Comparison of ENCODE assay signal across 9 cellular contexts in the genomic region with DNA sequence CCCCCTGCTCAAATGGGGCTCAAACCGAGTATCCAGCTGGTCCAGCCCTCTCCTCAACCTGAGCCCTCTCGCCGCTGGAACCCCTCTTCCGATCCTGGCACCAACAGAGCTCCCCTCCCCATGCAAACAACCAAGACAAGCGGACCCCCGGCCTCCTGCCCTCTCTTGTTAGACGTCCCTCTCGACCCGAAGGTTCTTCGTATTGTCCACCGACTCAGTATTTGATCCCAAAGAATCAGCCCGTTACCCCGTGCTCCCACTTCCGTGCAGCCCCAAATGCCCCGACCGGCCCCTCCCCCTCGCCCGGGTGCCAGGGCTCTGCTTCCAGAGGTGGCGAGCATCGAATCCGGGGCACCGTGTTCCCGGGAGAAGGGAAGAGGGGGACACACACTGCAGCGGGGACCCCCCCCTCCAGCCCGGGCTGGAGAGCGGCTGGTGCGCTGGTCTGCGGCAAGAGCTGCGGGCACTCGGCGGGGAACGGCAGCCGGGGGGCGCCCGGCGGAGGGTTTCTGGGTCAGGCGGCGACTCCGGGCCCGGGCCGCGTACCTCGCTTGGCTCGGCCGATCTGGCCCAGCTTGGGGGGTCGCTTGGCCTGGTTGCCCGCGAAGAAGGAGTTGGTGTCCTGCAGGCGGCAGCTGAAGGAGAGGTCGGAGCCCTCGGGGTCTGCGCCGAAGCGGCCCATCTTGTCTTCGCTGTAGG. TPM values are rescaled to one million over a fixed set of nuclear protein-coding genes. Genes with fewer than 3 reads are reported as not detected.
DNase-seq lines count a peak whose midpoint lies in the region; ATAC-seq, FAIRE-seq and TF ChIP-seq lines count a peak whose summit lies in the region.
"Had no signal": no experiment of that assay in that cellular context is flagged by ENCODE, and none has a peak within 500 bp of the region (broad histone marks: within the 10 kb centered on the region; RNA-seq: fewer than 3 reads in every experiment).

No MANE protein-coding gene starts in this region.

- H3K79me2 ChIP-seq in astrocyte (ENCODE audit: insufficient read depth, low read length), result no peaks in the 10 kb centered on the region
- no peaks in the 10 kb centered on the region for H3K79me2 ChIP-seq in mesendoderm (ENCODE audit: control insufficient read depth, insufficient read depth, low read length)

- H3K18ac ChIP-seq in mesendoderm (ENCODE audit: low read length), result no peak overlapping the region

- peaks cover 14 to 35% (median 18%) of the 10 kb centered on the region in 4 donors for H3K4me1 Mint-ChIP-seq in CD4-positive, alpha-beta memory T cell
- peaks cover 11% of the 10 kb centered on the region for H3K4me1 Mint-ChIP-seq in astrocyte (ENCODE audit: low read depth, unreplicated experiment)

- no peaks in the 10 kb centered on the region for H3K79me1 ChIP-seq in mesendoderm (ENCODE audit: low read length)

- no peak overlapping the region for H3K4ac ChIP-seq in mesendoderm (ENCODE audit: low read depth, low read length)

- no peaks in the 10 kb centered on the region for H3K36me3 ChIP-seq in CD4-positive, alpha-beta memory T cell (ENCODE audit: insufficient read depth, low read length)
- H3K36me3 ChIP-seq in HUES64 (ENCODE audit: insufficient read depth, low read length) (no peaks in the 10 kb centered on the region), astrocyte (ENCODE audit: insufficient read depth, low read length) (no peaks in the 10 kb centered on the region), mesendoderm (ENCODE audit: control insufficient read depth, insufficient read depth, low read length) (no peaks in the 10 kb centered on the region)

- peaks cover 0 to 2% (median 0%) of the 10 kb centered on the region in 8 donors for H3K9me3 Mint-ChIP-seq in CD4-positive, alpha-beta memory T cell
- H3K9me3 Mint-ChIP-seq in astrocyte (ENCODE audit: unreplicated experiment), result peaks cover 3% of the 10 kb centered on the region

- H3K56ac ChIP-seq in mesendoderm (ENCODE audit: low read length), result peak overlapping the region; percentile 80

- no peak overlapping the region for H2AK5ac ChIP-seq in mesendoderm (ENCODE audit: low read length)

- under 1% methylated on average over 55 of the region's 55 CpGs for WGBS in HUES64
- no CpG with 5 or more reads among the region's 55 CpGs for WGBS in mesendoderm (ENCODE audit: extremely low coverage, insufficient coverage, low lambda C conversion rate)

- H3K4me3 Mint-ChIP-seq in CD4-positive, alpha-beta memory T cell, result peak overlapping the region; percentile 84 to 94 (median 88)
- peak overlapping the region; percentile 78 for H3K4me3 Mint-ChIP-seq in astrocyte (ENCODE audit: unreplicated experiment)

- CTCF ChIA-PET in CD4-positive, alpha-beta memory T cell (lab: Charles Lee; ENCODE audit: partially characterized antibody), result interaction anchor here (0.9 to 1.8 kb wide), 4 partner anchors 9 to 115 kb away, joined by 3 to 6 read pairs (median 4); partner anchors contain the start of gene EEF1AKMT4

- H4K20me1 ChIP-seq in astrocyte (ENCODE audit: insufficient read depth, low read length), result peaks cover 32% of the 10 kb centered on the region

- no peak overlapping the region for H2BK120ac ChIP-seq in mesendoderm (ENCODE audit: low read depth, low read length)

- no peaks in the 10 kb centered on the region for H3K9me3 ChIP-seq in CD4-positive, alpha-beta memory T cell (ENCODE audit: control insufficient read depth in 1 of 2, low read length in 2 of 2)
- H3K9me3 ChIP-seq in HUES64 (ENCODE audit: insufficient read depth, low read depth, low read length) (no peaks in the 10 kb centered on the region), astrocyte (ENCODE audit: insufficient read depth, low read depth, low read length) (no peaks in the 10 kb centered on the region)

- H3K27me3 Mint-ChIP-seq in CD4-positive, alpha-beta memory T cell, result peaks cover 3 to 10% of the 10 kb centered on the region in 2 donors
- peaks cover 52% of the 10 kb centered on the region for H3K27me3 Mint-ChIP-seq in astrocyte (ENCODE audit: low read depth, unreplicated experiment)

- no peak overlapping the region for H3K27ac ChIP-seq in CD4-positive, alpha-beta memory T cell (ENCODE audit: low read depth, low read length)
- H3K27ac ChIP-seq in HUES64 (ENCODE audit: low read depth, low read length), result no peak overlapping the region
- no peak overlapping the region for H3K27ac ChIP-seq in astrocyte (ENCODE audit: low read depth, low read length)
- H3K27ac ChIP-seq in mesendoderm (ENCODE audit: low read depth, low read length), result no peak overlapping the region

- H2AFZ ChIP-seq in astrocyte (ENCODE audit: low read depth, low read length), result peak overlapping the region; percentile 71

- H3K27ac Mint-ChIP-seq in CD4-positive, alpha-beta memory T cell, result peak overlapping the region in 6 of 7 donors; percentile 57 to 90 (median 74)
- peak overlapping the region; percentile 15 for H3K27ac Mint-ChIP-seq in astrocyte (ENCODE audit: unreplicated experiment)

- peak overlapping the region in 1 of 2 donors; percentile 38 for H3K4me3 ChIP-seq in CD4-positive, alpha-beta memory T cell (ENCODE audit: low read length in 2 of 2)
- H3K4me3 ChIP-seq in HUES64 (ENCODE audit: low read length) (peak overlapping the region; percentile 70), astrocyte (ENCODE audit: insufficient read depth, low read depth, low read length) (peak overlapping the region; percentile 48), mesendoderm (ENCODE audit: low read length) (peak overlapping the region; percentile 35)

- peaks cover 25% of the 10 kb centered on the region for H3K4me1 ChIP-seq in CD4-positive, alpha-beta memory T cell (ENCODE audit: insufficient read depth, low read length)
- no peaks in the 10 kb centered on the region for H3K4me1 ChIP-seq in HUES64 (ENCODE audit: insufficient read depth, low read length)
- peaks cover 18% of the 10 kb centered on the region for H3K4me1 ChIP-seq in astrocyte (ENCODE audit: insufficient read depth, low read length)
- H3K4me1 ChIP-seq in mesendoderm (ENCODE audit: control insufficient read depth, low read depth, low read length), result no peaks in the 10 kb centered on the region

- no peak overlapping the region for H2BK15ac ChIP-seq in mesendoderm (replicated peaks; ENCODE audit: low read depth)

- H2BK5ac ChIP-seq in mesendoderm (ENCODE audit: low read length), result no peak overlapping the region

- H4K8ac ChIP-seq in mesendoderm (ENCODE audit: low read depth, low read length), result no peak overlapping the region

- no peak for ATAC-seq in GM18498 (IDR thresholded peaks at IDR 0.05; ENCODE audit: unreplicated experiment)

- peaks cover 3% of the 10 kb centered on the region in 2 donors for H3K36me3 Mint-ChIP-seq in CD4-positive, alpha-beta memory T cell
- peaks cover 12% of the 10 kb centered on the region for H3K36me3 Mint-ChIP-seq in astrocyte (ENCODE audit: low read depth, unreplicated experiment)

- DNase-seq in CD4-positive, alpha-beta memory T cell, result peak in 1 of 5 donors; percentile 8
- DNase-seq in astrocyte (ENCODE audit: low read depth) (no peak), mesendoderm (peak; percentile 9), dermis blood vessel endothelial cell (no peak), GM19238 (ENCODE audit: insufficient read length, low spot score) (no peak), urothelium cell line (ENCODE audit: low spot score) (no peak)

- intact Hi-C loops in CD4-positive, alpha-beta memory T cell (cut with micrococcal nuclease), result loop anchor here (1.0 to 2.0 kb wide), 2 partner anchors 11 to 38 kb away; partner anchors contain the start of genes EEF1AKMT4 and PSMD2

- no peaks in the 10 kb centered on the region for H3K27me3 ChIP-seq in CD4-positive, alpha-beta memory T cell (ENCODE audit: insufficient read depth, low read length)
- H3K27me3 ChIP-seq in HUES64 (ENCODE audit: insufficient read depth, low read length) (peaks cover 68% of the 10 kb centered on the region), astrocyte (ENCODE audit: insufficient read depth, low read length) (peaks cover 11% of the 10 kb centered on the region), mesendoderm (ENCODE audit: insufficient read depth, low read length, poor library complexity) (peaks cover 19% of the 10 kb centered on the region)

- H3K23ac ChIP-seq in mesendoderm (ENCODE audit: low read length), result no peak overlapping the region

- FAIRE-seq in astrocyte (lab: Jason Lieb, UNC), result no peak
- no peak for FAIRE-seq in urothelium cell line (lab: Jason Lieb, UNC)

- H3K4me2 ChIP-seq in astrocyte (ENCODE audit: low read length) (peak overlapping the region; percentile 84), mesendoderm (ENCODE audit: low read length) (peak overlapping the region; percentile 68)

- no peak overlapping the region for H4K5ac ChIP-seq in mesendoderm (ENCODE audit: low read length)

- POLR2A ChIA-PET in CD4-positive, alpha-beta memory T cell (lab: Charles Lee; ENCODE audit: partially characterized antibody), result interaction anchor here (1.4 to 3.6 kb wide), 3 partner anchors 11 to 125 kb away, joined by 4 to 16 read pairs (median 10); partner anchors contain the start of genes ALG3, EEF1AKMT4 and EIF2B5

- TF ChIP-seq CTCF in astrocyte (IDR thresholded peaks at IDR 0.05; ENCODE audit: insufficient read depth, low read depth, low read length), result no peak

- H3K9ac ChIP-seq in HUES64 (ENCODE audit: low read depth, low read length) (0 out of 2 replicates have a peak overlapping the region, but pooled peaks have one; percentile 47), astrocyte (ENCODE audit: low read length) (no peak overlapping the region), mesendoderm (ENCODE audit: low read length) (peak overlapping the region; percentile 54)

RNA-seq across cellular contexts. Expression of gene CAMK2N2, which starts 0.6 kb away (rescaled TPM):
- under 1 TPM in 1 of 2 experiments, not detected in 1; 0.25 TPM for total RNA-seq in CD4-positive, alpha-beta memory T cell
- polyA plus RNA-seq in CD4-positive, alpha-beta memory T cell, result not detected
- polyA plus RNA-seq in HUES64 (2013, experiment 1 of 2), result 6.3 TPM
- 7.7 TPM for polyA plus RNA-seq in HUES64 (2013, experiment 2 of 2)
- total RNA-seq in astrocyte (2.6 and 3.4 TPM in 2 replicates), dermis blood vessel endothelial cell (not detected in 2 replicates)
- 7.3 TPM for polyA plus RNA-seq in mesendoderm (2013, experiment 1 of 2)
- 7.3 TPM for polyA plus RNA-seq in mesendoderm (2013, experiment 2 of 2)
- total RNA-seq: NCI-H460 had no signal

RNA-seq across cellular contexts. Expression of gene EEF1AKMT4, which starts 11.2 kb away (rescaled TPM):
- 1 to 10 TPM; 1.7 to 2.1 TPM for total RNA-seq in CD4-positive, alpha-beta memory T cell
- 1 to 10 TPM; 3.8 to 4.6 TPM for polyA plus RNA-seq in CD4-positive, alpha-beta memory T cell
- polyA plus RNA-seq in HUES64 (2013, experiment 1 of 2), result 6.2 TPM
- polyA plus RNA-seq in HUES64 (2013, experiment 2 of 2), result 7.3 TPM
- 7.2 TPM in 2 replicates for total RNA-seq in astrocyte
- polyA plus RNA-seq in mesendoderm (2013, experiment 1 of 2), result 9.7 TPM
- polyA plus RNA-seq in mesendoderm (2013, experiment 2 of 2), result 9.8 TPM
- total RNA-seq in dermis blood vessel endothelial cell, result 3.0 and 4.8 TPM in 2 replicates

RNA-seq across cellular contexts. Expression of gene ALG3, which starts 12.0 kb away (rescaled TPM):
- total RNA-seq in CD4-positive, alpha-beta memory T cell, result 10 to 100 TPM; 37.5 to 40.6 TPM
- polyA plus RNA-seq in CD4-positive, alpha-beta memory T cell, result 10 to 100 TPM; 56.5 to 67.8 TPM
- polyA plus RNA-seq in HUES64 (2013, experiment 1 of 2), result 42.7 TPM
- 39.8 TPM for polyA plus RNA-seq in HUES64 (2013, experiment 2 of 2)
- 47.1 and 51.1 TPM in 2 replicates for total RNA-seq in astrocyte
- polyA plus RNA-seq in mesendoderm (2013, experiment 1 of 2), result 73.2 TPM
- 72.2 TPM for polyA plus RNA-seq in mesendoderm (2013, experiment 2 of 2)
- total RNA-seq in dermis blood vessel endothelial cell, result 36.8 and 40.6 TPM in 2 replicates

RNA-seq across cellular contexts. Expression of gene ECE2, which starts 15.1 kb away (rescaled TPM):
- total RNA-seq in CD4-positive, alpha-beta memory T cell, result not detected
- not detected for polyA plus RNA-seq in CD4-positive, alpha-beta memory T cell
- polyA plus RNA-seq in HUES64 (2013, experiment 1 of 2), result not detected
- not detected for polyA plus RNA-seq in HUES64 (2013, experiment 2 of 2)
- not detected in 2 replicates for total RNA-seq in astrocyte
- 0.10 TPM for polyA plus RNA-seq in mesendoderm (2013, experiment 1 of 2)
- polyA plus RNA-seq in mesendoderm (2013, experiment 2 of 2), result 0.20 TPM
- not detected in 2 replicates for total RNA-seq in dermis blood vessel endothelial cell
- total RNA-seq: NCI-H460 had no signal

RNA-seq across cellular contexts. Expression of gene VWA5B2, which starts 31.3 kb away (rescaled TPM):
- not detected for total RNA-seq in CD4-positive, alpha-beta memory T cell
- polyA plus RNA-seq in CD4-positive, alpha-beta memory T cell, result under 1 TPM in 1 of 2 donors, not detected in 1; 0.38 TPM
- 0.25 TPM for polyA plus RNA-seq in HUES64 (2013, experiment 1 of 2)
- polyA plus RNA-seq in HUES64 (2013, experiment 2 of 2), result not detected
- total RNA-seq in astrocyte (0.23 TPM in 1 of 2 replicates, not detected in the other), dermis blood vessel endothelial cell (0.05 and 0.17 TPM in 2 replicates)
- polyA plus RNA-seq in mesendoderm (2013, experiment 1 of 2), result 0.01 TPM
- polyA plus RNA-seq in mesendoderm (2013, experiment 2 of 2), result 0.03 TPM
